Comparison of ENCODE assay signal across 10 cellular contexts in the genomic region with DNA sequence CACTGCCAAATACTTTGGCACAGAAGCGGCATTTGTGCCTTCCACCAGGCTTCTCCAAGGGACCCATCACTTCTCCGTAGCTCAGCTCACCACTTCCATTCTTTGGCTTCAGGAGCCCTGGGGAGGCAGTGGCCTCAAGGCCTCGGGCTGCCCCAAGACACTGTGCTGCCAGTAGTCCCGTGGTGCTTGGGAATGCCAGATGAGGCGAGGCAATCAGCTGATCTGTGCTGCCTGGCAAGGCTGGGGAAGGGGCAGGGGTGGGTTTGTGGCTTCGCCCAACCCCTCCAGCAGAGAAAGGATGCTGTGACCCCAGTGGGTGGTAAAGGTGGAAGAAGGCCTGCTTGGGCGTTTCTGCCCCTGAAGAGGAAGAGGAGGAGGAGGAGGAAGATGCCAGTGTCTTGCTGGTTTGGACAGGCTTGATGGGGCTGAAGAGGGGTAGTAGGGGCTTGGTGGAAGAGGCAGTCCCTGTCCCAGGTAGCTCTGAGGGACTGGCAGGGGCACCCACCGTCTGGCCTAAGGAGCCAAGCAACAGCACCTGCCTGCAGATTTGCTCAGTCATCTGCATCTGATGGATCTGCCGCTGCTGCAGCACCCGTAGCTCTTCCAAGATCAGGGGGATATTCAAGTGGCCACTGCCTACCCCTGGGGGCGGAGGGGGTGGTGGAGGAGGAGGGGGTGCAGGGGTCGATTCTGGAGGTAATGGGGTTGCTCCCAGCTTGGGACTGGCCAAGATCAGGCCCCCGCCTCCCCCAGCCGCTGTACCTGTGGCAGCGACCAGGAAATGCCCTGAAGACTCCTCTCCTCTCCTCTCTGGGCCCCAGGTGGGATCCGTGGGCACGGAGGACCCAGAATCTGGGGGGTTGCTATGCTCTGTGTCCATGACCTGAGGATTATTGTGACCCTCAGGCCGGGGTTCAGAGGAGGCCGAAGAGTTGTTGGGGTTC. TPM values are rescaled to one million over a fixed set of nuclear protein-coding genes. Genes with fewer than 3 reads are reported as not detected.
DNase-seq lines count a peak whose midpoint lies in the region; ATAC-seq and TF ChIP-seq lines count a peak whose summit lies in the region.
"Had no signal": no experiment of that assay in that cellular context is flagged by ENCODE, and none has a peak within 500 bp of the region (broad histone marks: within the 10 kb centered on the region; RNA-seq: fewer than 3 reads in every experiment).

No MANE protein-coding gene starts in this region.

- H3K9me3 Mint-ChIP-seq in CD8-positive, alpha-beta T cell: no peaks in the 10 kb centered on the region

- H3K27me3 ChIP-seq in CD8-positive, alpha-beta T cell (ENCODE audit: insufficient read depth, low read length): no peaks in the 10 kb centered on the region
- no peaks in the 10 kb centered on the region for H3K27me3 ChIP-seq in PC-9 (ENCODE audit: insufficient read depth, low read depth)
- no peaks in the 10 kb centered on the region for H3K27me3 ChIP-seq in esophagus muscularis mucosa
- no peaks in the 10 kb centered on the region for H3K27me3 ChIP-seq in ovary
- H3K27me3 ChIP-seq in foreskin keratinocyte: peaks cover 8% of the 10 kb centered on the region

- DNase-seq in CD8-positive, alpha-beta T cell: no peak
- DNase-seq in PC-9 (no peak), esophagus muscularis mucosa (ENCODE audit: extremely low spot score) (no peak), ovary (peak in 1 of 5 donors; percentile 30), DMS79 treated with DMSO at 0.1 percent for 48 hours (lab: John Stamatoyannopoulos, UW) (no peak), foreskin keratinocyte (no peak)
- DNase-seq: activated CD4-positive, alpha-beta T cell treated with anti-CD3 and anti-CD28 coated beads for 1 hour; NCI-H2029 had no signal

- TF ChIP-seq POLR2A in esophagus muscularis mucosa (IDR thresholded peaks at IDR 0.05; ENCODE audit: low read depth) (no peak), ovary (IDR thresholded peaks at IDR 0.05) (no peak)

- POLR2A ChIA-PET in CD8-positive, alpha-beta T cell (lab: Charles Lee): interaction anchor here (1.6 to 5.7 kb wide), 2 partner anchors 13 to 88 kb away, joined by 3 to 44 read pairs; a partner anchor contains a TSS
- POLR2A ChIA-PET in PC-9 (lab: Charles Lee; ENCODE audit: unreplicated experiment): interaction anchor here (0.6 kb wide), 1 partner anchor 69 kb away, joined by 11 read pairs; a partner anchor contains a TSS

- H3K4me3 Mint-ChIP-seq in CD8-positive, alpha-beta T cell: peak overlapping the region; percentile 82

- H3K36me3 Mint-ChIP-seq in CD8-positive, alpha-beta T cell: peaks cover 3% of the 10 kb centered on the region

- no peaks in the 10 kb centered on the region for H3K9me2 ChIP-seq in PC-9 (ENCODE audit: insufficient read depth)

- H4K20me1 ChIP-seq in PC-9 (ENCODE audit: insufficient read depth): no peaks in the 10 kb centered on the region

- H3K36me3 ChIP-seq in CD8-positive, alpha-beta T cell (ENCODE audit: insufficient read depth, low read length): no peaks in the 10 kb centered on the region
- no peaks in the 10 kb centered on the region for H3K36me3 ChIP-seq in PC-9 (ENCODE audit: low read depth)
- H3K36me3 ChIP-seq in esophagus muscularis mucosa: peaks cover 0 to 26% (median 8%) of the 10 kb centered on the region in 4 donors
- no peaks in the 10 kb centered on the region for H3K36me3 ChIP-seq in ovary

- peak overlapping the region; percentile 72; the same call in 1 of the 2 replicates for H3K4me2 ChIP-seq in PC-9

- H3K27ac Mint-ChIP-seq in CD8-positive, alpha-beta T cell: no peak overlapping the region

- WGBS in esophagus muscularis mucosa: 74% methylated on average over 8 of the region's 19 CpGs
- WGBS in ovary, 3 donors: 79 to 84% (median 79%) methylated on average over 18 to 19 of the region's 19 CpGs

- H3K4me1 ChIP-seq in CD8-positive, alpha-beta T cell (ENCODE audit: insufficient read depth, low read length): peaks cover 14% of the 10 kb centered on the region
- H3K4me1 ChIP-seq in PC-9 (replicated peaks; ENCODE audit: insufficient read depth) (peaks cover 21% of the 10 kb centered on the region), esophagus muscularis mucosa (peaks cover 7 to 22% (median 21%) of the 10 kb centered on the region in 4 donors), ovary (ENCODE audit: insufficient read depth) (peaks cover 4% of the 10 kb centered on the region), foreskin keratinocyte (no peaks in the 10 kb centered on the region)

- no peak for TF ChIP-seq CTCF in CD8-positive, alpha-beta T cell (IDR thresholded peaks at IDR 0.05)
- TF ChIP-seq CTCF in PC-9 (conservative IDR thresholded peaks at IDR 0.05): no peak
- TF ChIP-seq CTCF in esophagus muscularis mucosa (IDR thresholded peaks at IDR 0.05): no peak
- TF ChIP-seq CTCF in ovary (IDR thresholded peaks at IDR 0.05): no peak
- TF ChIP-seq CTCF in foreskin keratinocyte (conservative IDR thresholded peaks at IDR 0.05): no peak

- H3K27me3 Mint-ChIP-seq in CD8-positive, alpha-beta T cell (ENCODE audit: low read depth): no peaks in the 10 kb centered on the region

- ATAC-seq in CD8-positive, alpha-beta T cell: no peak
- no peak for ATAC-seq in HG02840 (IDR thresholded peaks at IDR 0.05; ENCODE audit: low FRiP score, unreplicated experiment)
- no peak for ATAC-seq in foreskin keratinocyte
- ATAC-seq in HG03378 (IDR thresholded peaks at IDR 0.05; ENCODE audit: unreplicated experiment): no peak

- H3K27ac ChIP-seq in CD8-positive, alpha-beta T cell (ENCODE audit: low read depth, low read length): no peak overlapping the region
- no peak overlapping the region for H3K27ac ChIP-seq in PC-9
- H3K27ac ChIP-seq in esophagus muscularis mucosa (replicated peaks in 1 of 4): peak overlapping the region; percentile 83 to 84 (median 84)
- peak overlapping the region in 1 of 2 donors; percentile 71 for H3K27ac ChIP-seq in ovary
- no peak overlapping the region for H3K27ac ChIP-seq in foreskin keratinocyte

- H2AFZ ChIP-seq in PC-9: no peak overlapping the region

- H3K9me3 ChIP-seq in CD8-positive, alpha-beta T cell (ENCODE audit: low read length): no peaks in the 10 kb centered on the region
- H3K9me3 ChIP-seq in PC-9 (ENCODE audit: insufficient read depth, low read depth): no peaks in the 10 kb centered on the region
- no peaks in the 10 kb centered on the region for H3K9me3 ChIP-seq in esophagus muscularis mucosa
- H3K9me3 ChIP-seq in ovary: no peaks in the 10 kb centered on the region

- H3K4me1 Mint-ChIP-seq in CD8-positive, alpha-beta T cell (ENCODE audit: low read depth): peaks cover 19% of the 10 kb centered on the region

- H3K4me3 ChIP-seq in CD8-positive, alpha-beta T cell (ENCODE audit: low read depth, low read length): no peak overlapping the region
- no peak overlapping the region for H3K4me3 ChIP-seq in PC-9
- H3K4me3 ChIP-seq in esophagus muscularis mucosa: peak overlapping the region; percentile 81 to 95 (median 85)
- H3K4me3 ChIP-seq in ovary: peak overlapping the region; percentile 58

- CTCF ChIA-PET in CD8-positive, alpha-beta T cell (lab: Charles Lee): interaction anchor here (1.1 kb wide), 1 partner anchor 34 kb away, joined by 3 read pairs; no protein-coding TSS in a partner anchor
- CTCF ChIA-PET in PC-9 (lab: Charles Lee): interaction anchor here (0.6 to 0.7 kb wide), 2 partner anchors 13 to 831 kb away, joined by 6 to 7 read pairs; no protein-coding TSS in a partner anchor

- H3K79me2 ChIP-seq in PC-9 (ENCODE audit: low read depth): no peaks in the 10 kb centered on the region

- no TSS peak for BruUV-seq in PC-9 (replicated peaks; lab: Mats Ljungman, UMichigan)

- intact Hi-C loops in CD8-positive, alpha-beta T cell (cut with DNase I, micrococcal nuclease): no loop called here
- intact Hi-C loops in PC-9 (cut with micrococcal nuclease; ENCODE audit: unreplicated experiment) (no loop called here), esophagus muscularis mucosa (cut with DNase I) (no loop called here), ovary (cut with DNase I) (no loop called here)

- peaks cover 14% of the 10 kb centered on the region; the same call in 1 of the 2 replicates for H3F3A ChIP-seq in PC-9 (ENCODE audit: insufficient read depth, low read depth)

- no peak for TF ChIP-seq EP300 in esophagus muscularis mucosa (IDR thresholded peaks at IDR 0.05)
- TF ChIP-seq EP300 in ovary (IDR thresholded peaks at IDR 0.05): no peak

RNA-seq across cellular contexts. Expression of a gene that starts 1.3 kb away (rescaled TPM):
- 1 to 10 TPM; 1.4 to 1.6 TPM for total RNA-seq in CD8-positive, alpha-beta T cell
- total RNA-seq in PC-9 (2021) (10.3 and 10.9 TPM in 2 replicates), esophagus muscularis mucosa (10 to 100 TPM in 3 of 4 donors, 1 to 10 TPM in 1; 8.3 to 21.6 (median 15.2) TPM), ovary (10 to 100 TPM; 11.9 to 38.8 (median 22.8) TPM), foreskin keratinocyte (2.1 and 2.6 TPM in 2 replicates)
- polyA plus RNA-seq in ovary (10 to 100 TPM; 25.9 to 32.7 TPM), foreskin keratinocyte (1.6 and 1.8 TPM in 2 replicates)

RNA-seq across cellular contexts. Expression of a gene that starts 13.7 kb away (rescaled TPM):
- 10 to 100 TPM; 23.7 to 26.5 TPM for total RNA-seq in CD8-positive, alpha-beta T cell
- total RNA-seq in PC-9 (2021): 27.9 and 30.7 TPM in 2 replicates
- total RNA-seq in esophagus muscularis mucosa: 10 to 100 TPM; 40.6 to 64.4 (median 48.0) TPM
- 10 to 100 TPM; 40.4 to 61.5 (median 44.7) TPM for total RNA-seq in ovary
- polyA plus RNA-seq in ovary: 10 to 100 TPM; 36.3 to 37.0 TPM
- 49.0 and 51.7 TPM in 2 replicates for total RNA-seq in foreskin keratinocyte
- 37.4 and 45.3 TPM in 2 replicates for polyA plus RNA-seq in foreskin keratinocyte

RNA-seq across cellular contexts. Expression of a gene that starts 47.9 kb away (rescaled TPM):
- total RNA-seq in CD8-positive, alpha-beta T cell: 100 to 1,000 TPM in 1 of 2 experiments, 10 to 100 TPM in 1; 95.0 to 100 TPM
- total RNA-seq in PC-9 (2021) (32.9 and 50.6 TPM in 2 replicates), esophagus muscularis mucosa (10 to 100 TPM; 42.6 to 81.2 (median 49.1) TPM), ovary (10 to 100 TPM; 22.7 to 75.3 (median 64.4) TPM), foreskin keratinocyte (51.4 and 53.1 TPM in 2 replicates)
- polyA plus RNA-seq in ovary (10 to 100 TPM; 21.8 to 73.8 TPM), foreskin keratinocyte (39.6 and 44.8 TPM in 2 replicates)

RNA-seq across cellular contexts. Expression of a gene that starts 48.1 kb away (rescaled TPM):
- total RNA-seq in CD8-positive, alpha-beta T cell: 10 to 100 TPM; 24.0 to 26.6 TPM
- 12.2 and 12.8 TPM in 2 replicates for total RNA-seq in PC-9 (2021)
- 10 to 100 TPM; 26.2 to 41.0 (median 28.3) TPM for total RNA-seq in esophagus muscularis mucosa
- total RNA-seq in ovary: 10 to 100 TPM; 18.4 to 28.7 (median 25.0) TPM
- polyA plus RNA-seq in ovary: 10 to 100 TPM; 15.8 to 53.7 TPM
- total RNA-seq in foreskin keratinocyte: 12.6 TPM in 2 replicates
- polyA plus RNA-seq in foreskin keratinocyte: 4.8 and 5.3 TPM in 2 replicates

RNA-seq across cellular contexts. Expression of a gene that starts 55.0 kb away (rescaled TPM):
- not detected for total RNA-seq in CD8-positive, alpha-beta T cell
- not detected in 2 replicates for total RNA-seq in PC-9 (2021)
- not detected for total RNA-seq in esophagus muscularis mucosa
- not detected for total RNA-seq in ovary
- not detected for polyA plus RNA-seq in ovary
- total RNA-seq in foreskin keratinocyte: not detected in 2 replicates
- not detected in 2 replicates for polyA plus RNA-seq in foreskin keratinocyte

Comparison
In these comparisons a context has a peak if more than half of its experiments do, and no peak if none do; other contexts are left out.
1. H3K27ac ChIP-seq: peak in esophagus muscularis mucosa (4 of 4); none in CD8-positive, alpha-beta T cell (single experiment), PC-9 (single experiment) and foreskin keratinocyte (single experiment).
2. H3K4me3 ChIP-seq: peak in esophagus muscularis mucosa (4 of 4) and ovary (single experiment); none in CD8-positive, alpha-beta T cell (single experiment) and PC-9 (single experiment).